In genomic region chr15:55239440-55240124, GRCh38 we compare ENCODE assay signal across 1 cellular context.
TF ChIP-seq lines count a peak whose summit lies in the region.

No MANE protein-coding gene starts in this region.

TF ChIP-seq in K562, 482 proteins besides CTCF, POLR2A, EP300 and RAD21 (continued from another document and continues in another):
- TF ChIP-seq CREM (IDR thresholded peaks at IDR 0.05; ENCODE audit: low read depth): peak; percentile 12; the same call in 1 of the 2 replicates
- TF ChIP-seq RNF2 (IDR thresholded peaks at IDR 0.05): peak; percentile 75
- TF ChIP-seq, protein P1, sequence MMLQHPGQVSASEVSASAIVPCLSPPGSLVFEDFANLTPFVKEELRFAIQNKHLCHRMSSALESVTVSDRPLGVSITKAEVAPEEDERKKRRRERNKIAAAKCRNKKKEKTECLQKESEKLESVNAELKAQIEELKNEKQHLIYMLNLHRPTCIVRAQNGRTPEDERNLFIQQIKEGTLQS (IDR thresholded peaks at IDR 0.05): 0 out of 2 replicates have a peak, but pooled peaks have one; percentile 11
- TF ChIP-seq, protein P1 (CRISPR knock-in tag; conservative IDR thresholded peaks at IDR 0.05): no peak
- peak; percentile 32; the same call in 1 of the 2 replicates for TF ChIP-seq NFE2 (IDR thresholded peaks at IDR 0.05; ENCODE audit: low read depth)
- TF ChIP-seq, protein P2, sequence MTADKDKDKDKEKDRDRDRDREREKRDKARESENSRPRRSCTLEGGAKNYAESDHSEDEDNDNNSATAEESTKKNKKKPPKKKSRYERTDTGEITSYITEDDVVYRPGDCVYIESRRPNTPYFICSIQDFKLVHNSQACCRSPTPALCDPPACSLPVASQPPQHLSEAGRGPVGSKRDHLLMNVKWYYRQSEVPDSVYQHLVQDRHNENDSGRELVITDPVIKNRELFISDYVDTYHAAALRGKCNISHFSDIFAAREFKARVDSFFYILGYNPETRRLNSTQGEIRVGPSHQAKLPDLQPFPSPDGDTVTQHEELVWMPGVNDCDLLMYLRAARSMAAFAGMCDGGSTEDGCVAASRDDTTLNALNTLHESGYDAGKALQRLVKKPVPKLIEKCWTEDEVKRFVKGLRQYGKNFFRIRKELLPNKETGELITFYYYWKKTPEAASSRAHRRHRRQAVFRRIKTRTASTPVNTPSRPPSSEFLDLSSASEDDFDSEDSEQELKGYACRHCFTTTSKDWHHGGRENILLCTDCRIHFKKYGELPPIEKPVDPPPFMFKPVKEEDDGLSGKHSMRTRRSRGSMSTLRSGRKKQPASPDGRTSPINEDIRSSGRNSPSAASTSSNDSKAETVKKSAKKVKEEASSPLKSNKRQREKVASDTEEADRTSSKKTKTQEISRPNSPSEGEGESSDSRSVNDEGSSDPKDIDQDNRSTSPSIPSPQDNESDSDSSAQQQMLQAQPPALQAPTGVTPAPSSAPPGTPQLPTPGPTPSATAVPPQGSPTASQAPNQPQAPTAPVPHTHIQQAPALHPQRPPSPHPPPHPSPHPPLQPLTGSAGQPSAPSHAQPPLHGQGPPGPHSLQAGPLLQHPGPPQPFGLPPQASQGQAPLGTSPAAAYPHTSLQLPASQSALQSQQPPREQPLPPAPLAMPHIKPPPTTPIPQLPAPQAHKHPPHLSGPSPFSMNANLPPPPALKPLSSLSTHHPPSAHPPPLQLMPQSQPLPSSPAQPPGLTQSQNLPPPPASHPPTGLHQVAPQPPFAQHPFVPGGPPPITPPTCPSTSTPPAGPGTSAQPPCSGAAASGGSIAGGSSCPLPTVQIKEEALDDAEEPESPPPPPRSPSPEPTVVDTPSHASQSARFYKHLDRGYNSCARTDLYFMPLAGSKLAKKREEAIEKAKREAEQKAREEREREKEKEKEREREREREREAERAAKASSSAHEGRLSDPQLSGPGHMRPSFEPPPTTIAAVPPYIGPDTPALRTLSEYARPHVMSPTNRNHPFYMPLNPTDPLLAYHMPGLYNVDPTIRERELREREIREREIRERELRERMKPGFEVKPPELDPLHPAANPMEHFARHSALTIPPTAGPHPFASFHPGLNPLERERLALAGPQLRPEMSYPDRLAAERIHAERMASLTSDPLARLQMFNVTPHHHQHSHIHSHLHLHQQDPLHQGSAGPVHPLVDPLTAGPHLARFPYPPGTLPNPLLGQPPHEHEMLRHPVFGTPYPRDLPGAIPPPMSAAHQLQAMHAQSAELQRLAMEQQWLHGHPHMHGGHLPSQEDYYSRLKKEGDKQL (CRISPR knock-in tag; IDR thresholded peaks at IDR 0.05; ENCODE audit: borderline replicate concordance): no peak
- TF ChIP-seq NFIC (IDR thresholded peaks at IDR 0.05): peak; percentile 52; the same call in 1 of the 2 replicates
- TF ChIP-seq SMAD4 (CRISPR knock-in tag; conservative IDR thresholded peaks at IDR 0.05): peak; percentile 93
- TF ChIP-seq ETV6 (IDR thresholded peaks at IDR 0.05; ENCODE audit: borderline replicate concordance in 1 of 2, low read depth in 2 of 2, low read length in 1 of 2): 0 out of 4 replicates have a peak, but pooled peaks of 1 of the 2 experiments have one; percentile 24
- TF ChIP-seq ETV6 (CRISPR knock-in tag; IDR thresholded peaks at IDR 0.05; ENCODE audit: borderline replicate concordance): no peak
- no peak for TF ChIP-seq HNRNPL (IDR thresholded peaks at IDR 0.05; ENCODE audit: low read depth, low read length)
- peak; percentile 93 for TF ChIP-seq STAT5A (IDR thresholded peaks at IDR 0.05; ENCODE audit: borderline replicate concordance, low read length)
- TF ChIP-seq NR2C2 (CRISPR knock-in tag; IDR thresholded peaks at IDR 0.05): no peak
- peak; percentile 47; the same call in 1 of the 2 replicates for TF ChIP-seq NR2C2 (tag; IDR thresholded peaks at IDR 0.05)
- TF ChIP-seq RUNX1 (IDR thresholded peaks at IDR 0.05; ENCODE audit: low read depth): no peak
- TF ChIP-seq MEF2D (tag; conservative IDR thresholded peaks at IDR 0.05; ENCODE audit: low read depth): 0 out of 2 replicates have a peak, but pooled peaks have one; percentile 15
- peak; percentile 56; the same call in 1 of the 2 replicates for TF ChIP-seq BACH1 (tag; IDR thresholded peaks at IDR 0.05)
- TF ChIP-seq, protein P3, sequence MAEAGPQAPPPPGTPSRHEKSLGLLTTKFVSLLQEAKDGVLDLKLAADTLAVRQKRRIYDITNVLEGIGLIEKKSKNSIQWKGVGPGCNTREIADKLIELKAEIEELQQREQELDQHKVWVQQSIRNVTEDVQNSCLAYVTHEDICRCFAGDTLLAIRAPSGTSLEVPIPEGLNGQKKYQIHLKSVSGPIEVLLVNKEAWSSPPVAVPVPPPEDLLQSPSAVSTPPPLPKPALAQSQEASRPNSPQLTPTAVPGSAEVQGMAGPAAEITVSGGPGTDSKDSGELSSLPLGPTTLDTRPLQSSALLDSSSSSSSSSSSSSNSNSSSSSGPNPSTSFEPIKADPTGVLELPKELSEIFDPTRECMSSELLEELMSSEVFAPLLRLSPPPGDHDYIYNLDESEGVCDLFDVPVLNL (CRISPR knock-in tag; IDR thresholded peaks at IDR 0.05; ENCODE audit: low read depth): no peak
- no peak for TF ChIP-seq BCL6 (CRISPR knock-in tag; IDR thresholded peaks at IDR 0.05)
- TF ChIP-seq, protein P4, sequence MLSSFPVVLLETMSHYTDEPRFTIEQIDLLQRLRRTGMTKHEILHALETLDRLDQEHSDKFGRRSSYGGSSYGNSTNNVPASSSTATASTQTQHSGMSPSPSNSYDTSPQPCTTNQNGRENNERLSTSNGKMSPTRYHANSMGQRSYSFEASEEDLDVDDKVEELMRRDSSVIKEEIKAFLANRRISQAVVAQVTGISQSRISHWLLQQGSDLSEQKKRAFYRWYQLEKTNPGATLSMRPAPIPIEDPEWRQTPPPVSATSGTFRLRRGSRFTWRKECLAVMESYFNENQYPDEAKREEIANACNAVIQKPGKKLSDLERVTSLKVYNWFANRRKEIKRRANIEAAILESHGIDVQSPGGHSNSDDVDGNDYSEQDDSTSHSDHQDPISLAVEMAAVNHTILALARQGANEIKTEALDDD (IDR thresholded peaks at IDR 0.05): peak; percentile 91
- TF ChIP-seq SMARCC2 (IDR thresholded peaks at IDR 0.05; ENCODE audit: low read depth): peak; percentile 49; the same call in 1 of the 2 replicates
- TF ChIP-seq, protein P5, sequence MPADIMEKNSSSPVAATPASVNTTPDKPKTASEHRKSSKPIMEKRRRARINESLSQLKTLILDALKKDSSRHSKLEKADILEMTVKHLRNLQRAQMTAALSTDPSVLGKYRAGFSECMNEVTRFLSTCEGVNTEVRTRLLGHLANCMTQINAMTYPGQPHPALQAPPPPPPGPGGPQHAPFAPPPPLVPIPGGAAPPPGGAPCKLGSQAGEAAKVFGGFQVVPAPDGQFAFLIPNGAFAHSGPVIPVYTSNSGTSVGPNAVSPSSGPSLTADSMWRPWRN (IDR thresholded peaks at IDR 0.05; ENCODE audit: low read depth): no peak
- no peak for TF ChIP-seq ZNF134 (CRISPR knock-in tag; conservative IDR thresholded peaks at IDR 0.05)
- 0 out of 2 replicates have a peak, but pooled peaks have one; percentile 30 for TF ChIP-seq GATAD2B (IDR thresholded peaks at IDR 0.05; ENCODE audit: borderline replicate concordance)
- TF ChIP-seq RFX1 (IDR thresholded peaks at IDR 0.05): no peak
- TF ChIP-seq, protein P6, sequence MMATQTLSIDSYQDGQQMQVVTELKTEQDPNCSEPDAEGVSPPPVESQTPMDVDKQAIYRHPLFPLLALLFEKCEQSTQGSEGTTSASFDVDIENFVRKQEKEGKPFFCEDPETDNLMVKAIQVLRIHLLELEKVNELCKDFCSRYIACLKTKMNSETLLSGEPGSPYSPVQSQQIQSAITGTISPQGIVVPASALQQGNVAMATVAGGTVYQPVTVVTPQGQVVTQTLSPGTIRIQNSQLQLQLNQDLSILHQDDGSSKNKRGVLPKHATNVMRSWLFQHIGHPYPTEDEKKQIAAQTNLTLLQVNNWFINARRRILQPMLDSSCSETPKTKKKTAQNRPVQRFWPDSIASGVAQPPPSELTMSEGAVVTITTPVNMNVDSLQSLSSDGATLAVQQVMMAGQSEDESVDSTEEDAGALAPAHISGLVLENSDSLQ (IDR thresholded peaks at IDR 0.05): peak; percentile 73
- 0 out of 4 replicates have a peak, but pooled peaks of 1 of the 2 experiments have one; percentile 23 for TF ChIP-seq MAZ (CRISPR knock-in tag; conservative IDR thresholded peaks at IDR 0.05 in 1 of 2, IDR thresholded peaks at IDR 0.05 in 1 of 2)
- TF ChIP-seq, protein P7, sequence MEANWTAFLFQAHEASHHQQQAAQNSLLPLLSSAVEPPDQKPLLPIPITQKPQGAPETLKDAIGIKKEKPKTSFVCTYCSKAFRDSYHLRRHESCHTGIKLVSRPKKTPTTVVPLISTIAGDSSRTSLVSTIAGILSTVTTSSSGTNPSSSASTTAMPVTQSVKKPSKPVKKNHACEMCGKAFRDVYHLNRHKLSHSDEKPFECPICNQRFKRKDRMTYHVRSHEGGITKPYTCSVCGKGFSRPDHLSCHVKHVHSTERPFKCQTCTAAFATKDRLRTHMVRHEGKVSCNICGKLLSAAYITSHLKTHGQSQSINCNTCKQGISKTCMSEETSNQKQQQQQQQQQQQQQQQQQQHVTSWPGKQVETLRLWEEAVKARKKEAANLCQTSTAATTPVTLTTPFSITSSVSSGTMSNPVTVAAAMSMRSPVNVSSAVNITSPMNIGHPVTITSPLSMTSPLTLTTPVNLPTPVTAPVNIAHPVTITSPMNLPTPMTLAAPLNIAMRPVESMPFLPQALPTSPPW (CRISPR knock-in tag; IDR thresholded peaks at IDR 0.05): peak; percentile 35; the same call in 1 of the 2 replicates
- peak in 1 of 2 experiments; percentile 83; a peak in 1 of 4 replicates for TF ChIP-seq HDAC1 (IDR thresholded peaks at IDR 0.05)
- TF ChIP-seq, protein P8, sequence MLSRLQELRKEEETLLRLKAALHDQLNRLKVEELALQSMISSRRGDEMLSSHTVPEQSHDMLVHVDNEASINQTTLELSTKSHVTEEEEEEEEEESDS (CRISPR knock-in tag; IDR thresholded peaks at IDR 0.05): no peak
- peak; percentile 86 for TF ChIP-seq LEF1 (IDR thresholded peaks at IDR 0.05)
- TF ChIP-seq DACH1 (IDR thresholded peaks at IDR 0.05; ENCODE audit: partially characterized antibody): peak; percentile 8
- no peak for TF ChIP-seq MGA (IDR thresholded peaks at IDR 0.05)
- TF ChIP-seq MTA3 (IDR thresholded peaks at IDR 0.05; ENCODE audit: borderline replicate concordance): 0 out of 2 replicates have a peak, but pooled peaks have one; percentile 23
